18 cellular contexts compared by ENCODE assay signal in the genomic region with DNA sequence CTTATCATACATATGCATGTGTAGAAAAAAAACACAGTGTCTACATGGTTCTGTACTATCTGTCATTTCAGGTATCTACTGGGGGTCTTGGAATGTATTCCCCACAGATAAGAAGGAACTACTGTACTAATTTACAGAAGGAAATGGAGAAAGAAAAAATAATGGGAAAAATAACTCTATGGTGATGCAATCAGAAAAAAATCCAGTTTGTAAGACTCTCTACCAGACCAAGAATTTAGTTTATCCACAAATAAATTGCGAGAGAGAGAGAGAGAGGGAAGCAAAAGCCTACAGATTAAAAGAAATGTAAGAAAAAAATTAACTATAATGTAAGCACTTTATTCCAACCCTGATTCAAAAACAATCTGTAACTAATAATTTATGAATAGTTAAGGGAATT.
DNase-seq lines count a peak whose midpoint lies in the region; TF ChIP-seq lines count a peak whose summit lies in the region.
"Had no signal": no experiment of that assay in that cellular context is flagged by ENCODE, and none has a peak within 500 bp of the region (broad histone marks: within the 10 kb centered on the region; RNA-seq: fewer than 3 reads in every experiment).

No MANE protein-coding gene starts in this region.

- H3K4me3 ChIP-seq in AG04449 (ENCODE audit: low read depth, low read length) = no peak overlapping the region
- no peak overlapping the region for H3K4me3 ChIP-seq in fibroblast of lung (replicated peaks in 1 of 4; ENCODE audit: control extremely low read depth in 1 of 4, insufficient read depth in 1 of 4, low read depth in 3 of 4, low read length in 4 of 4)

- no peak for TF ChIP-seq CTCF in AG04449 (IDR thresholded peaks at IDR 0.05; ENCODE audit: insufficient read depth, low read length, missing control alignments)
- no peak for TF ChIP-seq CTCF in fibroblast of lung (conservative IDR thresholded peaks at IDR 0.05 in 1 of 2, IDR thresholded peaks at IDR 0.05 in 1 of 2; ENCODE audit: low read depth in 1 of 2, low read length in 2 of 2)
- TF ChIP-seq CTCF in mesothelial cell of epicardium (IDR thresholded peaks at IDR 0.05; ENCODE audit: unreplicated experiment) = no peak

- no peaks in the 10 kb centered on the region for H3K9me3 ChIP-seq in fibroblast of lung (ENCODE audit: control insufficient read depth, insufficient read depth, low read depth, low read length)

- peaks cover 2% of the 10 kb centered on the region for H3K4me1 ChIP-seq in fibroblast of lung (ENCODE audit: control insufficient read depth, extremely low read depth, insufficient read depth, low read length)

- DNase-seq in AG04449 (ENCODE audit: low read depth, low spot score) (peak; percentile 12), amniotic epithelial cell (ENCODE audit: low read depth) (peak; percentile 67), fibroblast of lung (ENCODE audit: low read depth in 2 of 2) (peak; percentile 52 to 55), mesothelial cell of epicardium (ENCODE audit: low spot score in 2 of 2, unreplicated experiment in 2 of 2) (no peak), NK-92 (lab: John Stamatoyannopoulos, UW; ENCODE audit: unreplicated experiment) (no peak), inferior parietal cortex (ENCODE audit: extremely low spot score) (no peak), COR-L47 (lab: John Stamatoyannopoulos, UW) (no peak)
- no peak for DNase-seq in stimulated activated CD4-positive, alpha-beta T cell treated with anti-CD3 and anti-CD28 coated beads, Interleukin-2, amount 100 ng/mL, for 48 hours
- DNase-seq: DMS153, H9, MM.1S, NCI-H2029, NCI-H2171 treated with DMSO at 0.1 percent for 48 hours, NCI-H510A, NCI-H82, RPMI8226 had no signal

- peaks cover 5% of the 10 kb centered on the region for H3K4me1 Mint-ChIP-seq in mesothelial cell of epicardium
- H3K4me1 Mint-ChIP-seq: H9 had no signal

- H3K79me2 ChIP-seq in fibroblast of lung (ENCODE audit: control insufficient read depth, insufficient read depth, low read length) = no peaks in the 10 kb centered on the region

- no peak overlapping the region for H3K27ac ChIP-seq in fibroblast of lung (ENCODE audit: insufficient read depth, low read length)
- H3K27ac ChIP-seq: 22Rv1, C4-2B had no signal

- peak overlapping the region; percentile 1 for H3K27ac Mint-ChIP-seq in mesothelial cell of epicardium
- H3K27ac Mint-ChIP-seq: H9 had no signal

- H2AFZ ChIP-seq in fibroblast of lung (ENCODE audit: low read length) = no peak overlapping the region

- H3K36me3 ChIP-seq in fibroblast of lung (ENCODE audit: control insufficient read depth, insufficient read depth, low read length) = no peaks in the 10 kb centered on the region

- no peaks in the 10 kb centered on the region for H3K27me3 ChIP-seq in fibroblast of lung (ENCODE audit: control insufficient read depth, insufficient read depth, low read length)

- no peak overlapping the region for H3K4me2 ChIP-seq in fibroblast of lung (ENCODE audit: extremely low read depth, insufficient read depth, low read length)

- peaks cover 6% of the 10 kb centered on the region for H3K36me3 Mint-ChIP-seq in mesothelial cell of epicardium

- H4K20me1 ChIP-seq in fibroblast of lung (ENCODE audit: control insufficient read depth, extremely low read depth, insufficient read depth, low read length) = no peaks in the 10 kb centered on the region

- POLR2A ChIA-PET in AG04449 (lab: Yijun Ruan, JAX) = no interaction called here

- no peaks in the 10 kb centered on the region for H3K27me3 Mint-ChIP-seq in mesothelial cell of epicardium (ENCODE audit: low read depth)

- no peak overlapping the region for H3K4me3 Mint-ChIP-seq in mesothelial cell of epicardium
- H3K4me3 Mint-ChIP-seq: H9 had no signal

- CTCF ChIA-PET in AG04449 (lab: Yijun Ruan, JAX) = no interaction called here

- H3K9me3 Mint-ChIP-seq in mesothelial cell of epicardium = peaks cover 19% of the 10 kb centered on the region

- H3K9ac ChIP-seq in fibroblast of lung (ENCODE audit: insufficient read depth, low read length) = no peak overlapping the region

Comparison
In these comparisons a context has a peak if more than half of its experiments do, and no peak if none do; other contexts are left out.
1. DNase-seq: peak in AG04449 (single experiment), amniotic epithelial cell (single experiment) and fibroblast of lung (2 of 2); none in mesothelial cell of epicardium (0 of 2), NK-92 (single experiment), inferior parietal cortex (single experiment), stimulated activated CD4-positive, alpha-beta T cell treated with anti-CD3 and anti-CD28 coated beads, Interleukin-2, amount 100 ng/mL, for 48 hours (0 of 2) and COR-L47 (single experiment).